In the genomic region with DNA sequence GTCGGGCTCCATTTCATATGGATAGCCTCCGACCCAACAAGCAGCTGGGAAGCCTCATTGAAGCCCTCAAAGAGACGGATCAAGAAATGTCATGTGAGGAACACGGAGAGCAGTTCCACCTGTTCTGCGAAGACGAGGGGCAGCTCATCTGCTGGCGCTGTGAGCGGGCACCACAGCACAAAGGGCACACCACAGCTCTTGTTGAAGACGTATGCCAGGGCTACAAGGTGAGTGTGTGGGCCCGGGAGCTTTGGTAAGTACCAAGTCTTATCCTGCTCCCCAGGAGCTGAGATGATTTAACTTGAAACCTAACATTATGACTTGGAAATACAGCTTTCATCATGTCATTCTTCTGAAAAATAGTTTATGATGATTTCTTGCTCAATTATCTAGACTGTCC, we compare ENCODE assay signal across 17 cellular contexts. TPM values are rescaled to one million over a fixed set of nuclear protein-coding genes. Genes with fewer than 3 reads are reported as not detected.
A peak's percentile ranks its signal among the peaks of the same experiment; 100 is the strongest.
DNase-seq lines count a peak whose midpoint lies in the region; ATAC-seq and TF ChIP-seq lines count a peak whose summit lies in the region.
"Had no signal": no experiment of that assay in that cellular context is flagged by ENCODE, and none has a peak within 500 bp of the region (broad histone marks: within the 10 kb centered on the region; RNA-seq: fewer than 3 reads in every experiment).

No MANE protein-coding gene starts in this region.

- H3K23me2 ChIP-seq in H9 (ENCODE audit: insufficient read length, low read depth, low read length, poor library complexity, severe bottlenecking): no peaks in the 10 kb centered on the region

- H3K4me3 ChIP-seq in CD4-positive, CD25-positive, alpha-beta regulatory T cell (ENCODE audit: low read depth, low read length): peak overlapping the region; percentile 57
- H3K4me3 ChIP-seq in GM12865 (ENCODE audit: low read depth, low read length): peak overlapping the region; percentile 47
- peak overlapping the region; percentile 13 for H3K4me3 ChIP-seq in naive thymus-derived CD4-positive, alpha-beta T cell (ENCODE audit: low read length)

- H3K4me2 ChIP-seq in H9 (ENCODE audit: insufficient read depth, insufficient read length, low read length): no peak overlapping the region

- WGBS in H9 (ENCODE audit: extremely low coverage, insufficient read length, low lambda C conversion rate): no CpG with 5 or more reads among the region's 10 CpGs

- no peak overlapping the region for H2BK5ac ChIP-seq in H9 (ENCODE audit: insufficient read length, low read length)

- H2BK120ac ChIP-seq in H9 (ENCODE audit: low read depth, low read length, poor library complexity, severe bottlenecking): no peak overlapping the region

- H3K79me2 ChIP-seq in H9 (ENCODE audit: insufficient read depth, low read length): no peaks in the 10 kb centered on the region

- H2BK15ac ChIP-seq in H9 (ENCODE audit: low read depth, low read length): no peak overlapping the region

- H2BK20ac ChIP-seq in H9 (ENCODE audit: low read depth, low read length, poor library complexity, severe bottlenecking): no peak overlapping the region

- H2AFZ ChIP-seq in H9 (ENCODE audit: low read length): no peak overlapping the region

- no peak overlapping the region for H4K8ac ChIP-seq in H9 (replicated peaks; ENCODE audit: insufficient read length, low read depth, low read length)

- no peak overlapping the region for H3K4ac ChIP-seq in H9 (ENCODE audit: low read depth, low read length)

- H3K4me3 Mint-ChIP-seq in CD4-positive, CD25-positive, alpha-beta regulatory T cell: peak overlapping the region; percentile 77 to 86 (median 84)
- H3K4me3 Mint-ChIP-seq in activated T-helper 2 cell treated with anti-CD3 and anti-CD28 coated beads, Interferon-gamma antibody, Interleukin-2, Interleukin-4, amounts not matched to agents 10 μg/mL and 5 μg/mL and 100 μg/mL, durations not matched to agents 14 hours and 24 hours and 36 hours (ENCODE audit: low read depth): peak overlapping the region; percentile 76
- peak overlapping the region; percentile 71 to 96 (median 80) for H3K4me3 Mint-ChIP-seq in naive thymus-derived CD4-positive, alpha-beta T cell
- H3K4me3 Mint-ChIP-seq in H9: no peak overlapping the region
- H3K4me3 Mint-ChIP-seq in endothelial cell (ENCODE audit: unreplicated experiment): no peak overlapping the region

- no peaks in the 10 kb centered on the region for H3K27me3 ChIP-seq in CD4-positive, CD25-positive, alpha-beta regulatory T cell (ENCODE audit: control insufficient read depth, insufficient read depth, low read length)
- H3K27me3 ChIP-seq in naive thymus-derived CD4-positive, alpha-beta T cell (ENCODE audit: control insufficient read depth in 2 of 2, insufficient read depth in 2 of 2, low read length in 2 of 2): no peaks in the 10 kb centered on the region
- no peaks in the 10 kb centered on the region; the same call in 1 of the 2 replicates for H3K27me3 ChIP-seq in H9 (ENCODE audit: insufficient read depth, low read length)
- H3K27me3 ChIP-seq: foreskin keratinocyte had no signal

- ATAC-seq in CD4-positive, CD25-positive, alpha-beta regulatory T cell (ENCODE audit: low read depth in 2 of 2): no peak
- no peak for ATAC-seq in naive thymus-derived CD4-positive, alpha-beta T cell
- no peak for ATAC-seq in GM19452 (IDR thresholded peaks at IDR 0.05; ENCODE audit: unreplicated experiment)
- ATAC-seq: foreskin keratinocyte had no signal

- POLR2A ChIA-PET in naive thymus-derived CD4-positive, alpha-beta T cell (lab: Charles Lee): interaction anchor here (0.9 to 3.7 kb wide), 5 partner anchors 9 to 77 kb away, joined by 3 to 19 read pairs (median 6); a partner anchor contains a TSS

- H3K36me3 Mint-ChIP-seq in CD4-positive, CD25-positive, alpha-beta regulatory T cell: peaks cover 50% of the 10 kb centered on the region
- H3K36me3 Mint-ChIP-seq in activated T-helper 2 cell treated with anti-CD3 and anti-CD28 coated beads, Interferon-gamma antibody, Interleukin-2, Interleukin-4, amounts not matched to agents 10 μg/mL and 5 μg/mL and 100 μg/mL, durations not matched to agents 14 hours and 24 hours and 36 hours (ENCODE audit: low read depth): peaks cover 80% of the 10 kb centered on the region
- peaks cover 35 to 60% (median 57%) of the 10 kb centered on the region in 5 donors for H3K36me3 Mint-ChIP-seq in naive thymus-derived CD4-positive, alpha-beta T cell
- H3K36me3 Mint-ChIP-seq in H9 (ENCODE audit: insufficient read depth in 1 of 3, low read depth in 3 of 3) (peaks cover 10 to 25% (median 23%) of the 10 kb centered on the region in 3 experiments), endothelial cell (ENCODE audit: low read depth, unreplicated experiment) (peaks cover 16% of the 10 kb centered on the region)

- H3K56ac ChIP-seq in H9 (ENCODE audit: insufficient read length, low read depth, low read length): no peak overlapping the region

- no peak overlapping the region for H2BK12ac ChIP-seq in H9 (ENCODE audit: insufficient read length, low read depth, low read length)

- TF ChIP-seq CTCF in GM12865 (IDR thresholded peaks at IDR 0.05; ENCODE audit: insufficient read depth, low read depth, low read length, missing control alignments) (no peak), H9 (conservative IDR thresholded peaks at IDR 0.05) (no peak), endothelial cell (IDR thresholded peaks at IDR 0.05; ENCODE audit: unreplicated experiment) (no peak)

- no peak overlapping the region for H3K27ac ChIP-seq in CD4-positive, CD25-positive, alpha-beta regulatory T cell (ENCODE audit: insufficient read depth, low read length, poor library complexity, severe bottlenecking)
- H3K27ac ChIP-seq in naive thymus-derived CD4-positive, alpha-beta T cell (ENCODE audit: low read depth, low read length): no peak overlapping the region
- no peak overlapping the region for H3K27ac ChIP-seq in H9 (ENCODE audit: insufficient read length, low read depth, low read length)
- H3K27ac ChIP-seq: foreskin keratinocyte had no signal

- CTCF ChIA-PET in naive thymus-derived CD4-positive, alpha-beta T cell (lab: Charles Lee): no interaction called here

- no peaks in the 10 kb centered on the region for H3K79me1 ChIP-seq in H9 (ENCODE audit: insufficient read depth, low read depth, low read length, poor library complexity, severe bottlenecking)

- H3K36me3 ChIP-seq in CD4-positive, CD25-positive, alpha-beta regulatory T cell (ENCODE audit: control insufficient read depth, insufficient read depth, low read length): peaks cover 65% of the 10 kb centered on the region
- peaks cover 8 to 56% (median 29%) of the 10 kb centered on the region in 3 experiments for H3K36me3 ChIP-seq in naive thymus-derived CD4-positive, alpha-beta T cell (ENCODE audit: control insufficient read depth in 2 of 3, insufficient read depth in 3 of 3, low read length in 3 of 3)

- no peak overlapping the region for H3K18ac ChIP-seq in H9 (ENCODE audit: insufficient read length, low read depth, low read length)

- no peak overlapping the region for H4K91ac ChIP-seq in H9 (ENCODE audit: insufficient read length, low read depth, low read length)

- no peak overlapping the region for H2AK5ac ChIP-seq in H9 (ENCODE audit: insufficient read length, low read length)

- no peak overlapping the region for H3K9ac ChIP-seq in H9 (ENCODE audit: extremely low read depth, insufficient read length, low read length)

- H4K20me1 ChIP-seq in H9 (ENCODE audit: control insufficient read depth, insufficient read depth, insufficient read length): no peaks in the 10 kb centered on the region

- no peaks in the 10 kb centered on the region for H3K9me3 ChIP-seq in CD4-positive, CD25-positive, alpha-beta regulatory T cell (ENCODE audit: control insufficient read depth in 2 of 2, low read length in 2 of 2)
- no peaks in the 10 kb centered on the region for H3K9me3 ChIP-seq in naive thymus-derived CD4-positive, alpha-beta T cell (ENCODE audit: control insufficient read depth in 2 of 3, low read length in 3 of 3)
- H3K9me3 ChIP-seq in H9 (ENCODE audit: control insufficient read depth, low read depth, low read length): no peaks in the 10 kb centered on the region

- H3K4me1 Mint-ChIP-seq in CD4-positive, CD25-positive, alpha-beta regulatory T cell: peaks cover 29 to 84% (median 63%) of the 10 kb centered on the region in 4 donors
- peaks cover 57% of the 10 kb centered on the region for H3K4me1 Mint-ChIP-seq in activated T-helper 2 cell treated with anti-CD3 and anti-CD28 coated beads, Interferon-gamma antibody, Interleukin-2, Interleukin-4, amounts not matched to agents 10 μg/mL and 5 μg/mL and 100 μg/mL, durations not matched to agents 14 hours and 24 hours and 36 hours (ENCODE audit: low read depth)
- peaks cover 57 to 91% (median 86%) of the 10 kb centered on the region in 7 donors for H3K4me1 Mint-ChIP-seq in naive thymus-derived CD4-positive, alpha-beta T cell
- H3K4me1 Mint-ChIP-seq in H9 (peaks cover 45 to 53% of the 10 kb centered on the region in 2 experiments), endothelial cell (ENCODE audit: unreplicated experiment) (peaks cover 27% of the 10 kb centered on the region)

- no peak overlapping the region for H3K14ac ChIP-seq in H9 (ENCODE audit: insufficient read depth, low read length)

- H3K9me3 Mint-ChIP-seq in CD4-positive, CD25-positive, alpha-beta regulatory T cell: no peaks in the 10 kb centered on the region
- no peaks in the 10 kb centered on the region for H3K9me3 Mint-ChIP-seq in activated T-helper 2 cell treated with anti-CD3 and anti-CD28 coated beads, Interferon-gamma antibody, Interleukin-2, Interleukin-4, amounts not matched to agents 10 μg/mL and 5 μg/mL and 100 μg/mL, durations not matched to agents 14 hours and 24 hours and 36 hours
- H3K9me3 Mint-ChIP-seq in naive thymus-derived CD4-positive, alpha-beta T cell: peaks cover 0 to 1% (median 0%) of the 10 kb centered on the region in 11 donors
- H3K9me3 Mint-ChIP-seq in H9 (no peaks in the 10 kb centered on the region; a peak in 1 of 5 replicates), endothelial cell (ENCODE audit: unreplicated experiment) (no peaks in the 10 kb centered on the region)

- intact Hi-C loops in activated T-helper 2 cell treated with anti-CD3 and anti-CD28 coated beads, Interferon-gamma antibody, Interleukin-2, Interleukin-4, amounts not matched to agents 10 μg/mL and 5 μg/mL and 100 μg/mL, durations not matched to agents 14 hours and 24 hours and 36 hours (cut with micrococcal nuclease): no loop called here
- intact Hi-C loops in naive thymus-derived CD4-positive, alpha-beta T cell (cut with micrococcal nuclease): loop anchor here in 1 of 2 donors (10.0 kb wide), 1 partner anchor 832 kb away; no protein-coding TSS in a partner anchor

- DNase-seq in CD4-positive, CD25-positive, alpha-beta regulatory T cell: no peak
- DNase-seq in GM12865 (ENCODE audit: low read depth) (no peak), H9 (no peak), endothelial cell (ENCODE audit: low spot score) (no peak)
- DNase-seq in activated T-helper 2 cell treated with anti-CD3 and anti-CD28 coated beads, Interferon-gamma antibody, Interleukin-2, Interleukin-4, amounts not matched to agents 10 μg/mL and 5 μg/mL and 100 μg/mL, durations not matched to agents 14 hours and 24 hours and 36 hours (ENCODE audit: low spot score): no peak
- no peak for DNase-seq in naive thymus-derived CD4-positive, alpha-beta T cell
- DNase-seq: activated CD8-positive, alpha-beta memory T cell treated with anti-CD3 and anti-CD28 coated beads, Interleukin-2, amount 50 U/mL, for 48 hours; foreskin keratinocyte; midbrain; NCI-H2029; NCI-H69; T-helper 9 cell had no signal

- no peaks in the 10 kb centered on the region for H3K27me3 Mint-ChIP-seq in CD4-positive, CD25-positive, alpha-beta regulatory T cell
- no peaks in the 10 kb centered on the region for H3K27me3 Mint-ChIP-seq in activated T-helper 2 cell treated with anti-CD3 and anti-CD28 coated beads, Interferon-gamma antibody, Interleukin-2, Interleukin-4, amounts not matched to agents 10 μg/mL and 5 μg/mL and 100 μg/mL, durations not matched to agents 14 hours and 24 hours and 36 hours (ENCODE audit: low read depth)
- no peaks in the 10 kb centered on the region for H3K27me3 Mint-ChIP-seq in naive thymus-derived CD4-positive, alpha-beta T cell
- H3K27me3 Mint-ChIP-seq in H9 (ENCODE audit: low read depth) (peaks cover 11% of the 10 kb centered on the region), endothelial cell (ENCODE audit: unreplicated experiment) (peaks cover 8% of the 10 kb centered on the region)

- no peak overlapping the region for H3K23ac ChIP-seq in H9 (ENCODE audit: insufficient read length, low read depth, low read length)

- no peak overlapping the region for H4K5ac ChIP-seq in H9 (ENCODE audit: insufficient read length, low read depth, low read length)

- H3K4me1 ChIP-seq in CD4-positive, CD25-positive, alpha-beta regulatory T cell (ENCODE audit: control insufficient read depth, insufficient read depth, low read length, poor library complexity, severe bottlenecking): peaks cover 66% of the 10 kb centered on the region
- H3K4me1 ChIP-seq in naive thymus-derived CD4-positive, alpha-beta T cell (ENCODE audit: control insufficient read depth in 2 of 2, insufficient read depth in 2 of 2, low read length in 2 of 2): peaks cover 45 to 67% of the 10 kb centered on the region in 2 donors
- peaks cover 10% of the 10 kb centered on the region for H3K4me1 ChIP-seq in H9 (ENCODE audit: insufficient read depth, low read length)

- H3T11ph ChIP-seq in H9 (ENCODE audit: low read length): no peak overlapping the region

- H3K27ac Mint-ChIP-seq in CD4-positive, CD25-positive, alpha-beta regulatory T cell: peak overlapping the region; percentile 63 to 97 (median 90)
- H3K27ac Mint-ChIP-seq in activated T-helper 2 cell treated with anti-CD3 and anti-CD28 coated beads, Interferon-gamma antibody, Interleukin-2, Interleukin-4, amounts not matched to agents 10 μg/mL and 5 μg/mL and 100 μg/mL, durations not matched to agents 14 hours and 24 hours and 36 hours: peak overlapping the region; percentile 78
- peak overlapping the region in 7 of 9 donors; percentile 32 to 89 (median 65) for H3K27ac Mint-ChIP-seq in naive thymus-derived CD4-positive, alpha-beta T cell
- H3K27ac Mint-ChIP-seq in H9 (no peak overlapping the region), endothelial cell (ENCODE audit: unreplicated experiment) (no peak overlapping the region)

RNA-seq across cellular contexts. Expression of a gene that starts 4.1 kb away (rescaled TPM):
- total RNA-seq in CD4-positive, CD25-positive, alpha-beta regulatory T cell: 22.9 TPM
- polyA plus RNA-seq in CD4-positive, CD25-positive, alpha-beta regulatory T cell: 10 to 100 TPM in 1 of 4 donors, 1 to 10 TPM in 3; 6.6 to 10.9 (median 8.4) TPM
- 29.2 and 29.5 TPM in 2 replicates for total RNA-seq in activated T-helper 2 cell treated with anti-CD3 and anti-CD28 coated beads, Interferon-gamma antibody, Interleukin-2, Interleukin-4, amounts not matched to agents 10 μg/mL and 5 μg/mL and 100 μg/mL, durations not matched to agents 14 hours and 24 hours and 36 hours
- total RNA-seq in naive thymus-derived CD4-positive, alpha-beta T cell: 10 to 100 TPM; 17.4 to 32.8 (median 29.9) TPM
- 1 to 10 TPM; 4.4 to 9.5 TPM for polyA plus RNA-seq in naive thymus-derived CD4-positive, alpha-beta T cell
- total RNA-seq in H9 (2021) (0.55 and 0.61 TPM in 2 replicates), endothelial cell (ENCODE audit: unreplicated experiment) (3.8 TPM)

RNA-seq across cellular contexts. Expression of a gene that starts 36.2 kb away (rescaled TPM):
- not detected for total RNA-seq in CD4-positive, CD25-positive, alpha-beta regulatory T cell
- not detected for polyA plus RNA-seq in CD4-positive, CD25-positive, alpha-beta regulatory T cell
- total RNA-seq in activated T-helper 2 cell treated with anti-CD3 and anti-CD28 coated beads, Interferon-gamma antibody, Interleukin-2, Interleukin-4, amounts not matched to agents 10 μg/mL and 5 μg/mL and 100 μg/mL, durations not matched to agents 14 hours and 24 hours and 36 hours: 0.41 and 0.55 TPM in 2 replicates
- under 1 TPM in 1 of 5 experiments, not detected in 4; 0.15 TPM for total RNA-seq in naive thymus-derived CD4-positive, alpha-beta T cell
- polyA plus RNA-seq in naive thymus-derived CD4-positive, alpha-beta T cell: not detected
- total RNA-seq in H9 (2021) (not detected in 2 replicates), endothelial cell (ENCODE audit: unreplicated experiment) (not detected)
- total RNA-seq: foreskin keratinocyte, G401, H4, LHCN-M2, posterior vena cava had no signal
- polyA plus RNA-seq: foreskin keratinocyte had no signal

Comparison
In these comparisons a context has a peak if more than half of its experiments do, and no peak if none do; other contexts are left out.
1. H3K27ac Mint-ChIP-seq: peak in CD4-positive, CD25-positive, alpha-beta regulatory T cell (3 of 3), activated T-helper 2 cell treated with anti-CD3 and anti-CD28 coated beads, Interferon-gamma antibody, Interleukin-2, Interleukin-4, amounts not matched to agents 10 μg/mL and 5 μg/mL and 100 μg/mL, durations not matched to agents 14 hours and 24 hours and 36 hours (single experiment) and naive thymus-derived CD4-positive, alpha-beta T cell (7 of 9); none in H9 (0 of 3) and endothelial cell (single experiment).
2. H3K4me3 Mint-ChIP-seq: peak in CD4-positive, CD25-positive, alpha-beta regulatory T cell (4 of 4), activated T-helper 2 cell treated with anti-CD3 and anti-CD28 coated beads, Interferon-gamma antibody, Interleukin-2, Interleukin-4, amounts not matched to agents 10 μg/mL and 5 μg/mL and 100 μg/mL, durations not matched to agents 14 hours and 24 hours and 36 hours (single experiment) and naive thymus-derived CD4-positive, alpha-beta T cell (10 of 10); none in H9 (0 of 2) and endothelial cell (single experiment).
3. Peak in every context shown above with its lines, with median percentiles within 50 percentile points of each other: H3K4me3 ChIP-seq.